ENCODE assay signal across 10 cellular contexts in genomic region chr7:44629825-44630580, GRCh38. TPM values are rescaled to one million over a fixed set of nuclear protein-coding genes. Genes with fewer than 3 reads are reported as not detected.
DNase-seq lines count a peak whose midpoint lies in the region; ATAC-seq, FAIRE-seq and TF ChIP-seq lines count a peak whose summit lies in the region.
"Had no signal": no experiment of that assay in that cellular context is flagged by ENCODE, and none has a peak within 500 bp of the region (broad histone marks: within the 10 kb centered on the region; RNA-seq: fewer than 3 reads in every experiment).

No MANE protein-coding gene starts in this region.

- no peaks in the 10 kb centered on the region for H3K9me3 Mint-ChIP-seq in Caco-2 (ENCODE audit: unreplicated experiment)

- H2AFZ ChIP-seq in PC-3 (ENCODE audit: low read length) (no peak overlapping the region), mesenchymal stem cell (ENCODE audit: low read depth, low read length) (no peak overlapping the region), HepG2 (ENCODE audit: low read length) (no peak overlapping the region), neuronal stem cell (ENCODE audit: low read length) (no peak overlapping the region)

- intact Hi-C loops in Caco-2 (cut with micrococcal nuclease; ENCODE audit: unreplicated experiment) = no loop called here
- intact Hi-C loops in PC-3 (cut with micrococcal nuclease) = loop anchor here (5.0 to 10.0 kb wide), 2 partner anchors 65 to 167 kb away; partner anchors contain the start of gene PPIA
- intact Hi-C loops in HepG2 (cut with micrococcal nuclease; ENCODE audit: unreplicated experiment) = no loop called here

- H3K27ac ChIP-seq in PC-3 (ENCODE audit: low read length) (peak overlapping the region; percentile 98), mesenchymal stem cell (ENCODE audit: low read length, poor library complexity, severe bottlenecking) (no peak overlapping the region), HepG2 (ENCODE audit: extremely low read length, insufficient read depth, low read length) (no peak overlapping the region), neuronal stem cell (replicated peaks; ENCODE audit: low read length) (no peak overlapping the region)

- FAIRE-seq in HepG2 (lab: Jason Lieb, UNC) = no peak

- no peak for TF ChIP-seq RAD21 in HepG2 (CRISPR knock-in tag; IDR thresholded peaks at IDR 0.05)

- H4K20me1 ChIP-seq in PC-3 (ENCODE audit: low read length) = no peaks in the 10 kb centered on the region
- no peaks in the 10 kb centered on the region for H4K20me1 ChIP-seq in HepG2 (ENCODE audit: insufficient read depth, low read length)

- no peaks in the 10 kb centered on the region for H3K9me2 ChIP-seq in PC-3 (replicated peaks; ENCODE audit: low read length)

- no peak overlapping the region for H4K8ac ChIP-seq in mesenchymal stem cell (ENCODE audit: low read length)
- H4K8ac ChIP-seq in neuronal stem cell (ENCODE audit: low read depth, low read length) = no peak overlapping the region

- WGBS in mesenchymal stem cell = 93% methylated on average over 13 of the region's 14 CpGs
- WGBS in HepG2 (ENCODE audit: low lambda C conversion rate) = 97% methylated on average over 14 of the region's 14 CpGs
- no CpG with 5 or more reads among the region's 14 CpGs for WGBS in neuronal stem cell (ENCODE audit: extremely low coverage in 2 of 2, insufficient read length in 2 of 2, insufficient replicate concordance in 1 of 2), 2 donors

- peak; percentile 40 for ATAC-seq in GM21515 (IDR thresholded peaks at IDR 0.05; ENCODE audit: unreplicated experiment)
- no peak for ATAC-seq in PC-3
- ATAC-seq in HepG2 = no peak
- ATAC-seq in GM18502 (IDR thresholded peaks at IDR 0.05; ENCODE audit: poor library complexity, unreplicated experiment) = no peak

- H2BK15ac ChIP-seq in mesenchymal stem cell (ENCODE audit: low read depth, poor library complexity, severe bottlenecking) (no peak overlapping the region), neuronal stem cell (ENCODE audit: low read length) (no peak overlapping the region)

- in situ Hi-C loops in HepG2 (cut with HindIII; ENCODE audit: extremely low pct_ligation_motif_present, low pct_unique_long_range_greater_than_20kb) = no loop called here

- no peak overlapping the region for H4K91ac ChIP-seq in mesenchymal stem cell (ENCODE audit: low read length)
- H4K91ac ChIP-seq in neuronal stem cell (ENCODE audit: low read depth, low read length, poor library complexity) = no peak overlapping the region

- H3K79me2 ChIP-seq in PC-3 (ENCODE audit: low read length) (peaks cover 20% of the 10 kb centered on the region), HepG2 (ENCODE audit: insufficient read depth, low read length) (peaks cover 3% of the 10 kb centered on the region)

- H3K27me3 Mint-ChIP-seq in Caco-2 (ENCODE audit: insufficient read depth, unreplicated experiment) = no peaks in the 10 kb centered on the region

- H2BK120ac ChIP-seq in mesenchymal stem cell (ENCODE audit: low read depth, low read length) = no peak overlapping the region
- H2BK120ac ChIP-seq in neuronal stem cell (ENCODE audit: low read depth, low read length) = no peak overlapping the region

- H3K18ac ChIP-seq in mesenchymal stem cell (ENCODE audit: low read depth in 1 of 2, low read length in 2 of 2) (peak overlapping the region in 1 of 2 experiments; percentile 54), neuronal stem cell (ENCODE audit: low read length) (no peak overlapping the region)

- H3K9me3 ChIP-seq in Caco-2 (no peaks in the 10 kb centered on the region), PC-3 (ENCODE audit: low read length) (no peaks in the 10 kb centered on the region), mesenchymal stem cell (ENCODE audit: control insufficient read depth, low read length) (no peaks in the 10 kb centered on the region), HepG2 (ENCODE audit: low read length) (no peaks in the 10 kb centered on the region), neuronal stem cell (replicated peaks in 1 of 2; ENCODE audit: control insufficient read depth in 2 of 2, insufficient read depth in 1 of 2, low read depth in 1 of 2, low read length in 2 of 2) (no peaks in the 10 kb centered on the region)

- H3K4me3 Mint-ChIP-seq in Caco-2 (ENCODE audit: unreplicated experiment) = no peak overlapping the region

- no peak overlapping the region for H3K4me3 ChIP-seq in Caco-2 (ENCODE audit: low read depth, low read length)
- no peak overlapping the region for H3K4me3 ChIP-seq in PC-3 (ENCODE audit: low read length)
- no peak overlapping the region for H3K4me3 ChIP-seq in mesenchymal stem cell (ENCODE audit: insufficient read depth in 1 of 2, low read depth in 1 of 2, low read length in 2 of 2)
- H3K4me3 ChIP-seq in HepG2 (replicated peaks in 1 of 3; ENCODE audit: insufficient read depth in 1 of 3, low read depth in 2 of 3, low read length in 3 of 3) = no peak overlapping the region
- H3K4me3 ChIP-seq in neuronal stem cell (ENCODE audit: low read length in 2 of 2) = no peak overlapping the region

- TF ChIP-seq CTCF in Caco-2 (IDR thresholded peaks at IDR 0.05; ENCODE audit: insufficient read depth in 1 of 2, low read depth in 1 of 2, low read length in 1 of 2, severe bottlenecking in 1 of 2, unreplicated experiment in 1 of 2) (no peak), PC-3 (conservative IDR thresholded peaks at IDR 0.05; ENCODE audit: low read depth, low read length) (no peak), HepG2 (CRISPR knock-in tag; IDR thresholded peaks at IDR 0.05) (no peak)

- H3K36me3 ChIP-seq in Caco-2 (ENCODE audit: control insufficient read depth, insufficient read depth, low read length) = no peaks in the 10 kb centered on the region; the same call in none of the 2 replicates
- H3K36me3 ChIP-seq in PC-3 (ENCODE audit: low read depth, low read length) = peaks cover 14% of the 10 kb centered on the region; the same call in 1 of the 2 replicates
- H3K36me3 ChIP-seq in mesenchymal stem cell (ENCODE audit: control insufficient read depth in 1 of 2, insufficient read depth in 2 of 2, low read depth in 1 of 2, low read length in 2 of 2) = peaks cover 19 to 43% of the 10 kb centered on the region in 2 experiments
- H3K36me3 ChIP-seq in HepG2 (replicated peaks in 1 of 2; ENCODE audit: control insufficient read depth in 1 of 2, insufficient read depth in 2 of 2, low read length in 2 of 2) = peaks cover 13 to 24% of the 10 kb centered on the region in 2 experiments; a peak in 4 of 5 replicates
- peaks cover 8 to 48% of the 10 kb centered on the region in 2 donors for H3K36me3 ChIP-seq in neuronal stem cell (replicated peaks in 1 of 2; ENCODE audit: control insufficient read depth in 2 of 2, insufficient read depth in 2 of 2, low read length in 2 of 2)

- DNase-seq in Caco-2 (no peak), PC-3 (no peak), mesenchymal stem cell (no peak), HepG2 (ENCODE audit: low spot score) (no peak), midbrain (lab: John Stamatoyannopoulos, UW) (no peak), neuronal stem cell (ENCODE audit: low spot score) (no peak)
- DNase-seq: activated CD8-positive, alpha-beta memory T cell treated with anti-CD3 and anti-CD28 coated beads for 24 hours; NCI-H446 treated with DMSO at 0.1 percent for 48 hours had no signal

- H3K36me3 Mint-ChIP-seq in Caco-2 (ENCODE audit: insufficient read depth, unreplicated experiment) = peaks cover 76% of the 10 kb centered on the region

- no peak for TF ChIP-seq POLR2A in HepG2 (IDR thresholded peaks at IDR 0.05; ENCODE audit: insufficient read depth in 1 of 2, low read depth in 2 of 2, low read length in 2 of 2)

- H3K27ac Mint-ChIP-seq in Caco-2 (ENCODE audit: unreplicated experiment) = peak overlapping the region; percentile 2

- H3K79me1 ChIP-seq in mesenchymal stem cell (replicated peaks; ENCODE audit: low read length, poor library complexity, severe bottlenecking) (peaks cover 26% of the 10 kb centered on the region), neuronal stem cell (ENCODE audit: low read depth, low read length) (no peaks in the 10 kb centered on the region)

- H3K27me3 ChIP-seq in Caco-2 (replicated peaks; ENCODE audit: control insufficient read depth, insufficient read depth, low read length) (no peaks in the 10 kb centered on the region), PC-3 (ENCODE audit: low read length) (no peaks in the 10 kb centered on the region), mesenchymal stem cell (ENCODE audit: control insufficient read depth in 1 of 2, insufficient read depth in 1 of 2, low read length in 2 of 2) (no peaks in the 10 kb centered on the region), HepG2 (ENCODE audit: control insufficient read depth in 1 of 2, insufficient read depth in 2 of 2, low read length in 2 of 2) (no peaks in the 10 kb centered on the region), neuronal stem cell (ENCODE audit: control insufficient read depth in 3 of 3, insufficient read depth in 3 of 3, low read depth in 1 of 3, low read length in 3 of 3) (no peaks in the 10 kb centered on the region)

- H2BK5ac ChIP-seq in mesenchymal stem cell (ENCODE audit: low read depth, low read length, poor library complexity, severe bottlenecking) (no peak overlapping the region), neuronal stem cell (ENCODE audit: low read length) (no peak overlapping the region)

- no peaks in the 10 kb centered on the region for H3F3A ChIP-seq in PC-3 (ENCODE audit: low read length, unreplicated experiment)

- peak overlapping the region in 1 of 2 experiments; percentile 61 for H2BK12ac ChIP-seq in mesenchymal stem cell (ENCODE audit: low read length in 2 of 2)
- no peak overlapping the region for H2BK12ac ChIP-seq in neuronal stem cell (ENCODE audit: low read length)

- H3K4me1 Mint-ChIP-seq in Caco-2 (ENCODE audit: low read depth, unreplicated experiment) = peaks cover 41% of the 10 kb centered on the region

- H3K4me1 ChIP-seq in Caco-2 (peaks cover 33% of the 10 kb centered on the region), PC-3 (ENCODE audit: insufficient read depth, low read length) (peaks cover 38% of the 10 kb centered on the region), mesenchymal stem cell (ENCODE audit: control insufficient read depth, insufficient read depth, low read depth, low read length) (peaks cover 28% of the 10 kb centered on the region), HepG2 (ENCODE audit: insufficient read depth, low read length) (peaks cover 26% of the 10 kb centered on the region), neuronal stem cell (ENCODE audit: control insufficient read depth in 2 of 2, insufficient read depth in 1 of 2, low read depth in 1 of 2, low read length in 2 of 2) (peaks cover 0 to 10% of the 10 kb centered on the region in 2 donors)

- H2AK5ac ChIP-seq in mesenchymal stem cell (ENCODE audit: low read length, severe bottlenecking) (peak overlapping the region; percentile 57), neuronal stem cell (ENCODE audit: low read depth, low read length) (no peak overlapping the region)

- TF ChIP-seq EP300 in HepG2 (IDR thresholded peaks at IDR 0.05; ENCODE audit: low read depth in 2 of 2, low read length in 2 of 2) = no peak
- TF ChIP-seq EP300 in HepG2 (CRISPR knock-in tag; IDR thresholded peaks at IDR 0.05; ENCODE audit: borderline replicate concordance) = no peak

- BruUV-seq in Caco-2 (replicated peaks; lab: Mats Ljungman, UMichigan) (no TSS peak), PC-3 (replicated peaks; lab: Mats Ljungman, UMichigan) (no TSS peak), HepG2 (replicated peaks; lab: Mats Ljungman, UMichigan) (no TSS peak)

- H3K14ac ChIP-seq in mesenchymal stem cell (ENCODE audit: low read length in 2 of 2) (no peak overlapping the region), neuronal stem cell (ENCODE audit: low read length) (no peak overlapping the region)

- CTCF ChIA-PET in Caco-2 (lab: Charles Lee) = no interaction called here
- CTCF ChIA-PET in PC-3 (lab: Charles Lee) = no interaction called here
- CTCF ChIA-PET in HepG2 (lab: Yijun Ruan, JAX; ENCODE audit: low intra/inter-chr PET ratio, low total read pairs) = no interaction called here

- H3K23ac ChIP-seq in mesenchymal stem cell (ENCODE audit: low read length in 2 of 2) = no peak overlapping the region
- H3K23ac ChIP-seq in neuronal stem cell (ENCODE audit: low read depth, low read length, poor library complexity) = no peak overlapping the region

- H3K9ac ChIP-seq in PC-3 (ENCODE audit: low read length) = 0 out of 2 replicates have a peak overlapping the region, but pooled peaks have one; percentile 9
- no peak overlapping the region for H3K9ac ChIP-seq in mesenchymal stem cell (ENCODE audit: low read length)
- H3K9ac ChIP-seq in HepG2 (ENCODE audit: insufficient read depth, low read depth, low read length) = no peak overlapping the region
- no peak overlapping the region for H3K9ac ChIP-seq in neuronal stem cell (ENCODE audit: low read depth, low read length, poor library complexity)

- no peak overlapping the region for H3K4ac ChIP-seq in mesenchymal stem cell (ENCODE audit: low read depth in 1 of 2, low read length in 2 of 2)
- no peak overlapping the region for H3K4ac ChIP-seq in neuronal stem cell (ENCODE audit: low read length)

- POLR2A ChIA-PET in Caco-2 (lab: Charles Lee) (no interaction called here), PC-3 (lab: Charles Lee; ENCODE audit: unreplicated experiment) (no interaction called here), HepG2 (lab: Yijun Ruan, JAX) (no interaction called here)

- H3K4me2 ChIP-seq in PC-3 (ENCODE audit: low read length) (no peak overlapping the region), mesenchymal stem cell (ENCODE audit: low read length, poor library complexity, severe bottlenecking) (no peak overlapping the region), HepG2 (ENCODE audit: low read depth, low read length) (no peak overlapping the region), neuronal stem cell (ENCODE audit: insufficient read depth, low read length, poor library complexity, severe bottlenecking) (no peak overlapping the region)

RNA-seq across cellular contexts. Expression of gene OGDH, which starts 23.6 kb away (rescaled TPM):
- total RNA-seq in Caco-2 (2022) (62.1 and 64.5 TPM in 2 replicates), PC-3 (2014; rRNA removed) (66.2 and 67.2 TPM in 2 replicates), HepG2 (2016; rRNA removed; fragmentation: Illumina TruSeq; extraction: Trizol) (25.4 and 28.1 TPM in 2 replicates)
- 35.1 TPM for polyA plus RNA-seq in mesenchymal stem cell (2013, experiment 1 of 2)
- 33.9 TPM for polyA plus RNA-seq in mesenchymal stem cell (2013, experiment 2 of 2)
- 6.3 and 7.6 TPM in 2 replicates for total RNA-seq in HepG2 (2016; cell fraction: cytosol; rRNA removed; fragmentation: Illumina TruSeq; extraction: Trizol; ENCODE audit: low read depth)
- total RNA-seq in HepG2 (2016; cell fraction: insoluble cytoplasmic fraction; rRNA removed; fragmentation: Illumina TruSeq; extraction: Trizol) = 21.2 and 24.9 TPM in 2 replicates
- total RNA-seq in HepG2 (2016; cell fraction: membrane; rRNA removed; fragmentation: Illumina TruSeq; extraction: Trizol) = 6.7 and 7.3 TPM in 2 replicates
- total RNA-seq in HepG2 (2016; cell fraction: nucleus; rRNA removed; fragmentation: Illumina TruSeq; extraction: Trizol) = 19.2 and 20.7 TPM in 2 replicates
- polyA plus RNA-seq in HepG2 (2011; rRNA removed) = 17.4 and 19.9 TPM in 2 replicates
- 19.4 and 21.4 TPM in 2 replicates for polyA plus RNA-seq in HepG2 (2011; cell fraction: cytosol; rRNA removed)
- 31.0 and 32.6 TPM in 2 replicates for polyA plus RNA-seq in HepG2 (2011; cell fraction: nucleus; rRNA removed)
- polyA plus RNA-seq in HepG2 (2012) = 17.8 and 24.0 TPM in 2 replicates
- 1.4 and 1.7 TPM in 2 replicates for polyA plus RNA-seq in HepG2 (2016; cell fraction: cytosol; fragmentation: Illumina TruSeq; extraction: Trizol; ENCODE audit: low read depth)
- 16.1 and 22.3 TPM in 2 replicates for polyA plus RNA-seq in HepG2 (2016; cell fraction: insoluble cytoplasmic fraction; fragmentation: Illumina TruSeq; extraction: Trizol; ENCODE audit: low read depth)
- polyA plus RNA-seq in HepG2 (2016; cell fraction: membrane; fragmentation: Illumina TruSeq; extraction: Trizol; ENCODE audit: low read depth) = 2.9 and 3.9 TPM in 2 replicates
- polyA plus RNA-seq in HepG2 (2016; cell fraction: nucleus; fragmentation: Illumina TruSeq; extraction: Trizol; ENCODE audit: insufficient read depth, low read depth) = 18.6 and 20.7 TPM in 2 replicates
- polyA minus RNA-seq in HepG2 (2011; rRNA and poly(A)+ RNA removed; ENCODE audit: low replicate concordance) = 69.1 and 136 TPM in 2 replicates
- 32.5 and 32.6 TPM in 2 replicates for polyA minus RNA-seq in HepG2 (2011; cell fraction: cytosol; rRNA and poly(A)+ RNA removed)
- 23.3 and 31.3 TPM in 2 replicates for polyA minus RNA-seq in HepG2 (2011; cell fraction: nucleus; rRNA and poly(A)+ RNA removed)
- polyA plus RNA-seq in neuronal stem cell (2013, experiment 1 of 2) = 31.6 TPM
- 31.1 TPM for polyA plus RNA-seq in neuronal stem cell (2013, experiment 2 of 2)

RNA-seq across cellular contexts. Expression of gene TMED4, which starts 48.0 kb away (rescaled TPM):
- total RNA-seq in Caco-2 (2022) = 93.4 and 96.6 TPM in 2 replicates
- 70.6 and 80.0 TPM in 2 replicates for total RNA-seq in PC-3 (2014; rRNA removed)
- 52.3 TPM for polyA plus RNA-seq in mesenchymal stem cell (2013, experiment 1 of 2)
- polyA plus RNA-seq in mesenchymal stem cell (2013, experiment 2 of 2) = 54.0 TPM
- 39.2 and 81.4 TPM in 2 replicates for total RNA-seq in HepG2 (2016; rRNA removed; fragmentation: Illumina TruSeq; extraction: Trizol)
- 13.7 and 14.2 TPM in 2 replicates for total RNA-seq in HepG2 (2016; cell fraction: cytosol; rRNA removed; fragmentation: Illumina TruSeq; extraction: Trizol; ENCODE audit: low read depth)
- total RNA-seq in HepG2 (2016; cell fraction: insoluble cytoplasmic fraction; rRNA removed; fragmentation: Illumina TruSeq; extraction: Trizol) = 42.8 and 80.9 TPM in 2 replicates
- 36.3 and 40.4 TPM in 2 replicates for total RNA-seq in HepG2 (2016; cell fraction: membrane; rRNA removed; fragmentation: Illumina TruSeq; extraction: Trizol)
- total RNA-seq in HepG2 (2016; cell fraction: nucleus; rRNA removed; fragmentation: Illumina TruSeq; extraction: Trizol) = 71.9 and 87.9 TPM in 2 replicates
- 109 and 113 TPM in 2 replicates for polyA plus RNA-seq in HepG2 (2011; rRNA removed)
- 120 and 141 TPM in 2 replicates for polyA plus RNA-seq in HepG2 (2011; cell fraction: cytosol; rRNA removed)
- 144 and 146 TPM in 2 replicates for polyA plus RNA-seq in HepG2 (2011; cell fraction: nucleus; rRNA removed)
- polyA plus RNA-seq in HepG2 (2012) = 68.1 and 72.3 TPM in 2 replicates
- 11.1 and 15.6 TPM in 2 replicates for polyA plus RNA-seq in HepG2 (2016; cell fraction: cytosol; fragmentation: Illumina TruSeq; extraction: Trizol; ENCODE audit: low read depth)
- polyA plus RNA-seq in HepG2 (2016; cell fraction: insoluble cytoplasmic fraction; fragmentation: Illumina TruSeq; extraction: Trizol; ENCODE audit: low read depth) = 38.9 and 40.8 TPM in 2 replicates
- 25.9 and 27.2 TPM in 2 replicates for polyA plus RNA-seq in HepG2 (2016; cell fraction: membrane; fragmentation: Illumina TruSeq; extraction: Trizol; ENCODE audit: low read depth)
- 141 and 156 TPM in 2 replicates for polyA plus RNA-seq in HepG2 (2016; cell fraction: nucleus; fragmentation: Illumina TruSeq; extraction: Trizol; ENCODE audit: insufficient read depth, low read depth)
- 175 and 196 TPM in 2 replicates for polyA minus RNA-seq in HepG2 (2011; rRNA and poly(A)+ RNA removed; ENCODE audit: low replicate concordance)
- 60.9 and 63.0 TPM in 2 replicates for polyA minus RNA-seq in HepG2 (2011; cell fraction: cytosol; rRNA and poly(A)+ RNA removed)
- polyA minus RNA-seq in HepG2 (2011; cell fraction: nucleus; rRNA and poly(A)+ RNA removed) = 51.1 and 68.9 TPM in 2 replicates
- 59.8 TPM for polyA plus RNA-seq in neuronal stem cell (2013, experiment 1 of 2)
- polyA plus RNA-seq in neuronal stem cell (2013, experiment 2 of 2) = 59.6 TPM

RNA-seq across cellular contexts. Expression of gene DDX56, which starts 56.3 kb away (rescaled TPM):
- total RNA-seq in Caco-2 (2022) (135 and 154 TPM in 2 replicates), PC-3 (2014; rRNA removed) (93.8 and 119 TPM in 2 replicates), HepG2 (2016; rRNA removed; fragmentation: Illumina TruSeq; extraction: Trizol) (105 and 120 TPM in 2 replicates)
- 46.0 TPM for polyA plus RNA-seq in mesenchymal stem cell (2013, experiment 1 of 2)
- polyA plus RNA-seq in mesenchymal stem cell (2013, experiment 2 of 2) = 44.0 TPM
- 15.2 and 16.6 TPM in 2 replicates for total RNA-seq in HepG2 (2016; cell fraction: cytosol; rRNA removed; fragmentation: Illumina TruSeq; extraction: Trizol; ENCODE audit: low read depth)
- 109 and 123 TPM in 2 replicates for total RNA-seq in HepG2 (2016; cell fraction: insoluble cytoplasmic fraction; rRNA removed; fragmentation: Illumina TruSeq; extraction: Trizol)
- 29.3 and 30.6 TPM in 2 replicates for total RNA-seq in HepG2 (2016; cell fraction: membrane; rRNA removed; fragmentation: Illumina TruSeq; extraction: Trizol)
- 97.6 and 120 TPM in 2 replicates for total RNA-seq in HepG2 (2016; cell fraction: nucleus; rRNA removed; fragmentation: Illumina TruSeq; extraction: Trizol)
- polyA plus RNA-seq in HepG2 (2011; rRNA removed) = 82.6 and 106 TPM in 2 replicates
- polyA plus RNA-seq in HepG2 (2011; cell fraction: cytosol; rRNA removed) = 53.6 and 58.7 TPM in 2 replicates
- 231 and 242 TPM in 2 replicates for polyA plus RNA-seq in HepG2 (2011; cell fraction: nucleus; rRNA removed)
- polyA plus RNA-seq in HepG2 (2012) = 45.8 and 68.4 TPM in 2 replicates
- 11.3 and 12.0 TPM in 2 replicates for polyA plus RNA-seq in HepG2 (2016; cell fraction: cytosol; fragmentation: Illumina TruSeq; extraction: Trizol; ENCODE audit: low read depth)
- 83.4 and 100 TPM in 2 replicates for polyA plus RNA-seq in HepG2 (2016; cell fraction: insoluble cytoplasmic fraction; fragmentation: Illumina TruSeq; extraction: Trizol; ENCODE audit: low read depth)
- 18.2 and 23.9 TPM in 2 replicates for polyA plus RNA-seq in HepG2 (2016; cell fraction: membrane; fragmentation: Illumina TruSeq; extraction: Trizol; ENCODE audit: low read depth)
- polyA plus RNA-seq in HepG2 (2016; cell fraction: nucleus; fragmentation: Illumina TruSeq; extraction: Trizol; ENCODE audit: insufficient read depth, low read depth) = 214 and 219 TPM in 2 replicates
- 168 and 202 TPM in 2 replicates for polyA minus RNA-seq in HepG2 (2011; rRNA and poly(A)+ RNA removed; ENCODE audit: low replicate concordance)
- polyA minus RNA-seq in HepG2 (2011; cell fraction: cytosol; rRNA and poly(A)+ RNA removed) = 27.9 and 30.7 TPM in 2 replicates
- 96.8 and 111 TPM in 2 replicates for polyA minus RNA-seq in HepG2 (2011; cell fraction: nucleus; rRNA and poly(A)+ RNA removed)
- 43.0 TPM for polyA plus RNA-seq in neuronal stem cell (2013, experiment 1 of 2)
- 42.3 TPM for polyA plus RNA-seq in neuronal stem cell (2013, experiment 2 of 2)
